In genomic region chr17:39484178-39484577, GRCh38 we compare ENCODE assay signal across 16 cellular contexts. TPM values are rescaled to one million over a fixed set of nuclear protein-coding genes. Genes with fewer than 3 reads are reported as not detected.
A peak's percentile ranks its signal among the peaks of the same experiment; 100 is the strongest.
DNase-seq lines count a peak whose midpoint lies in the region; ATAC-seq and TF ChIP-seq lines count a peak whose summit lies in the region.
"Had no signal": no experiment of that assay in that cellular context is flagged by ENCODE, and none has a peak within 500 bp of the region (broad histone marks: within the 10 kb centered on the region; RNA-seq: fewer than 3 reads in every experiment).

No MANE protein-coding gene starts in this region.

- no peak overlapping the region for H3K4me3 ChIP-seq in CD4-positive, alpha-beta memory T cell (ENCODE audit: low read length in 2 of 2)
- H3K4me3 ChIP-seq in foreskin fibroblast (ENCODE audit: low read depth in 1 of 2, low read length in 2 of 2), result no peak overlapping the region
- H3K4me3 ChIP-seq: heart right ventricle had no signal

- peak; percentile 77 for DNase-seq in GM10248 (ENCODE audit: extremely low spot score)
- DNase-seq in dedifferentiated amniotic fluid mesenchymal stem cell (ENCODE audit: extremely low spot score), result no peak
- DNase-seq in CD4-positive, alpha-beta memory T cell, result no peak
- DNase-seq in foreskin fibroblast, result no peak
- DNase-seq: activated CD4-positive, alpha-beta T cell treated with anti-CD3 and anti-CD28 coated beads, Interleukin-2, amount 50 U/mL, for 1 hour; activated T-cell treated with anti-CD3 and anti-CD28 coated beads, Interleukin-2, amount 50 U/mL, for 1 hour; heart right ventricle; islet precursor cell; NCI-H1436; SHP77 treated with DMSO at 0.1 percent for 48 hours; stimulated activated CD4-positive, alpha-beta T cell treated with anti-CD3 and anti-CD28 coated beads, Interleukin-15, amount 100 ng/mL, for 24 hours; T1000 had no signal

- CTCF ChIA-PET in GM10248 (lab: Yijun Ruan, JAX), result interaction anchor here (0.9 kb wide), 1 partner anchor 10 kb away, joined by 3 read pairs; no protein-coding TSS in a partner anchor
- CTCF ChIA-PET in CD4-positive, alpha-beta memory T cell (lab: Charles Lee; ENCODE audit: partially characterized antibody), result no interaction called here

- TF ChIP-seq CTCF in GM10248 (IDR thresholded peaks at IDR 0.05; ENCODE audit: control extremely low read depth, extremely low read depth, low read depth, missing control alignments), result no peak
- no peak for TF ChIP-seq CTCF in foreskin fibroblast (IDR thresholded peaks at IDR 0.05; ENCODE audit: low read depth, low read length)

- peaks cover 6 to 25% of the 10 kb centered on the region in 2 donors for H3K36me3 Mint-ChIP-seq in CD4-positive, alpha-beta memory T cell

- H3K27me3 Mint-ChIP-seq in CD4-positive, alpha-beta memory T cell, result no peaks in the 10 kb centered on the region

- no peak overlapping the region for H3K4me3 Mint-ChIP-seq in CD4-positive, alpha-beta memory T cell

- ATAC-seq in GM18867 (IDR thresholded peaks at IDR 0.05; ENCODE audit: unreplicated experiment) (peak; percentile 74), HG02623 (IDR thresholded peaks at IDR 0.05; ENCODE audit: unreplicated experiment) (peak; percentile 67), HG03571 (IDR thresholded peaks at IDR 0.05; ENCODE audit: unreplicated experiment) (peak; percentile 51), HG02759 (IDR thresholded peaks at IDR 0.05; ENCODE audit: unreplicated experiment) (no peak)
- ATAC-seq: heart right ventricle had no signal

- H3K36me3 ChIP-seq in CD4-positive, alpha-beta memory T cell (ENCODE audit: insufficient read depth, low read length), result peaks cover 6% of the 10 kb centered on the region

- no peaks in the 10 kb centered on the region for H3K27me3 ChIP-seq in CD4-positive, alpha-beta memory T cell (ENCODE audit: insufficient read depth, low read length)
- H3K27me3 ChIP-seq: heart right ventricle had no signal

- no peaks in the 10 kb centered on the region for H3K9me3 ChIP-seq in CD4-positive, alpha-beta memory T cell (ENCODE audit: control insufficient read depth in 1 of 2, low read length in 2 of 2)
- H3K9me3 ChIP-seq: heart right ventricle had no signal

- intact Hi-C loops in CD4-positive, alpha-beta memory T cell (cut with micrococcal nuclease), result no loop called here

- POLR2A ChIA-PET in GM10248 (lab: Yijun Ruan, JAX), result interaction anchor here (0.6 to 3.0 kb wide), 2 partner anchors 23 to 662 kb away, joined by 3 to 21 read pairs; partner anchors contain the start of gene CDK12
- POLR2A ChIA-PET in CD4-positive, alpha-beta memory T cell (lab: Charles Lee; ENCODE audit: partially characterized antibody), result interaction anchor here (1.0 kb wide), 1 partner anchor 33 kb away, joined by 5 read pairs; the partner anchor contains the start of gene MED1

- H3K4me1 ChIP-seq in CD4-positive, alpha-beta memory T cell (ENCODE audit: insufficient read depth, low read length), result no peaks in the 10 kb centered on the region
- H3K4me1 ChIP-seq: heart right ventricle had no signal

- H3K27ac ChIP-seq in CD4-positive, alpha-beta memory T cell (ENCODE audit: low read depth, low read length), result no peak overlapping the region
- H3K27ac ChIP-seq: heart right ventricle had no signal

- no peak overlapping the region for H3K27ac Mint-ChIP-seq in CD4-positive, alpha-beta memory T cell

- no peaks in the 10 kb centered on the region for H3K9me3 Mint-ChIP-seq in CD4-positive, alpha-beta memory T cell

- H3K4me1 Mint-ChIP-seq in CD4-positive, alpha-beta memory T cell, result peaks cover 6 to 11% (median 8%) of the 10 kb centered on the region in 4 donors

RNA-seq across cellular contexts. Expression of gene CDK12, which starts 22.9 kb away (rescaled TPM):
- 100 to 1,000 TPM; 107 to 114 TPM for total RNA-seq in CD4-positive, alpha-beta memory T cell
- 1 to 10 TPM in 1 of 2 donors, under 1 TPM in 1; 0.87 to 6.4 TPM for polyA plus RNA-seq in CD4-positive, alpha-beta memory T cell

RNA-seq across cellular contexts. Expression of gene MED1, which starts 33.1 kb away (rescaled TPM):
- 10 to 100 TPM; 59.1 to 62.3 TPM for total RNA-seq in CD4-positive, alpha-beta memory T cell
- polyA plus RNA-seq in CD4-positive, alpha-beta memory T cell, result 10 to 100 TPM in 1 of 2 donors, 1 to 10 TPM in 1; 6.4 to 23.4 TPM
